In genomic region chr7:22683379-22683778, GRCh38 we compare ENCODE assay signal across 1 cellular context.
TF ChIP-seq lines count a peak whose summit lies in the region.

No MANE protein-coding gene starts in this region.

TF ChIP-seq in K562, 482 proteins besides CTCF, POLR2A, EP300 and RAD21 (continued from another document):
- no peak for TF ChIP-seq HDAC3 (IDR thresholded peaks at IDR 0.05; ENCODE audit: borderline replicate concordance, partially characterized antibody)
- no peak for TF ChIP-seq RUNX1 (IDR thresholded peaks at IDR 0.05; ENCODE audit: low read depth)
- 0 out of 4 replicates have a peak, but pooled peaks of 1 of the 2 experiments have one; percentile 9 for TF ChIP-seq ARNT (IDR thresholded peaks at IDR 0.05)
- 0 out of 2 replicates have a peak, but pooled peaks have one; percentile 15 for TF ChIP-seq ZNF583 (CRISPR knock-in tag; IDR thresholded peaks at IDR 0.05)
- peak; percentile 10; the same call in 1 of the 2 replicates for TF ChIP-seq KLF6 (CRISPR knock-in tag; IDR thresholded peaks at IDR 0.05; ENCODE audit: borderline replicate concordance)
- TF ChIP-seq ZNF766 (CRISPR knock-in tag; conservative IDR thresholded peaks at IDR 0.05): peak; percentile 66
- TF ChIP-seq CXXC5 (CRISPR knock-in tag; IDR thresholded peaks at IDR 0.05): peak; percentile 35
- TF ChIP-seq ATF3 (IDR thresholded peaks at IDR 0.05): 0 out of 2 replicates have a peak, but pooled peaks have one; percentile 33
- TF ChIP-seq ATF3 (CRISPR knock-in tag; conservative IDR thresholded peaks at IDR 0.05): no peak
- no peak for TF ChIP-seq NR1H2 (CRISPR knock-in tag; IDR thresholded peaks at IDR 0.05)
- peak; percentile 96 for TF ChIP-seq PRDM10 (IDR thresholded peaks at IDR 0.05; ENCODE audit: partially characterized antibody)
- no peak for TF ChIP-seq MCM2 (IDR thresholded peaks at IDR 0.05; ENCODE audit: low read depth)
- peak; percentile 88 for TF ChIP-seq ATF7 (IDR thresholded peaks at IDR 0.05)
- peak; percentile 67; the same call in 1 of the 2 replicates for TF ChIP-seq DMBX1 (CRISPR knock-in tag; IDR thresholded peaks at IDR 0.05; ENCODE audit: borderline replicate concordance)
- no peak for TF ChIP-seq BRF1 (IDR thresholded peaks at IDR 0.05; ENCODE audit: borderline replicate concordance, extremely low read depth, insufficient read length)
- peak; percentile 69; the same call in 1 of the 2 replicates for TF ChIP-seq TCF7L2 (IDR thresholded peaks at IDR 0.05; ENCODE audit: low read depth, low read length)
- TF ChIP-seq PYGO2 (tag; IDR thresholded peaks at IDR 0.05): no peak
